Comparison of ENCODE assay signal across 8 cellular contexts in the genomic region with DNA sequence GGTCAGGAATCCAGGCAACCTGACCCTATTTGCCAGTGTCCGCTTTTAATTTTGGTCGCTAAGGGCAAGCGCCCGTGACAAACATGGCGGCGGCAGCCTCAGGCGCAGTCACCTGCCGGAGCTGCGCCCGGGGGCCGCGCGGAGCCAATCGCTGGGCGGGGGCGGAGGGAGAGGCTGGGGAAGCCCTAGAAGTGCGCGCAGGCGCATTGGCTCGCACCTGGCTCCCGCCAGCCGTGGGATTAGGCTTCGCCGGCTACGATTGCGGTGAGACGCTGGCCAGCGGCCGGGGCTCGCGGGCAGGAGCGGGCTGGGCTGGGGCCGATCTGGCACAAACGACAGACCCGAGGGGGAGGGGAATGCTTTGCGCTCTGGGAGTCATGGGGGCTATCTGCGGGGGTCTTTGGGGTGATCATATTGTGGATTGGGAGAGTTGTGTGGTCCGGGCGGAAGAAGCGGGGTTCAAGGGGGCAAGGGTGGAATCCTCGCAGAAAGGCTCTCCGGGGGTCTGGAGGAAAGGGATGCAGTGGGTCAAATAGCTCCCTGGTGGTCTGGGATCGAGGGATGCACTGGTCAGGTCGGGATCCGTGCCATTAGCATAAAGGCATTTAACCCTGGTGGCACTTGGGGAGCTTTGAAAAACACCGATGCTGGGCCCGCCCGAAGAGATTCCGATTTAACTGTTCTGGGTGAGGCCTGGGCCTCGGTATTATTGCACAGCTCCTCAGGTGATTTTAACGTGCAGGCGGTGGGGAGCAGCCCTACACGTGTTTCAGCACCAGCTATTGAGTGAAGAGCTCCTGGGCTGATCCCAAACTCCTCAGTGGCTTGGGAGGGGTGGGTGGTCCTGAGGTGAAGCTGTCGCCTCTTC. TPM values are rescaled to one million over a fixed set of nuclear protein-coding genes. Genes with fewer than 3 reads are reported as not detected.
DNase-seq lines count a peak whose midpoint lies in the region; ATAC-seq and TF ChIP-seq lines count a peak whose summit lies in the region.

No MANE protein-coding gene starts in this region.

- TF ChIP-seq CTCF in nephron (IDR thresholded peaks at IDR 0.05; ENCODE audit: unreplicated experiment in 3 of 3): no peak

- ATAC-seq in GM21737 (IDR thresholded peaks at IDR 0.05; ENCODE audit: unreplicated experiment): peak; percentile 86

- peak; percentile 96 for DNase-seq in DMS153 treated with DMSO at 0.1 percent for 48 hours (lab: John Stamatoyannopoulos, UW; ENCODE audit: unreplicated experiment)
- DNase-seq in Kasumi-1 (lab: John Stamatoyannopoulos, UW): peak; percentile 86 to 88
- peak; percentile 84 for DNase-seq in RKO (ENCODE audit: low spot score)
- peak; percentile 88 for DNase-seq in activated T-helper 2 cell treated with anti-CD3 and anti-CD28 coated beads, Interferon-gamma antibody, Interleukin-2, Interleukin-4, amounts not matched to agents 10 μg/mL and 5 μg/mL and 100 μg/mL, durations not matched to agents 14 hours and 24 hours and 36 hours (ENCODE audit: low spot score)
- peak; percentile 51 for DNase-seq in fibroblast of peridontal ligament (ENCODE audit: extremely low read depth)

- no peaks in the 10 kb centered on the region for H3K27me3 Mint-ChIP-seq in activated T-helper 2 cell treated with anti-CD3 and anti-CD28 coated beads, Interferon-gamma antibody, Interleukin-2, Interleukin-4, amounts not matched to agents 10 μg/mL and 5 μg/mL and 100 μg/mL, durations not matched to agents 14 hours and 24 hours and 36 hours (ENCODE audit: low read depth)
- H3K27me3 Mint-ChIP-seq in nephron (ENCODE audit: low read depth): peaks cover 35% of the 10 kb centered on the region
- no peaks in the 10 kb centered on the region for H3K27me3 Mint-ChIP-seq in stimulated activated naive CD8-positive, alpha-beta T cell treated with anti-CD3 and anti-CD28 coated beads, Interleukin-15, Interleukin-2, amounts not matched to agents 100 ng/mL and 50 ng/mL, for 24 hours

- H3K27ac Mint-ChIP-seq in activated T-helper 2 cell treated with anti-CD3 and anti-CD28 coated beads, Interferon-gamma antibody, Interleukin-2, Interleukin-4, amounts not matched to agents 10 μg/mL and 5 μg/mL and 100 μg/mL, durations not matched to agents 14 hours and 24 hours and 36 hours: peak overlapping the region; percentile 85
- H3K27ac Mint-ChIP-seq in nephron: peak overlapping the region in 2 of 3 experiments; percentile 10 to 58
- peak overlapping the region; percentile 91 for H3K27ac Mint-ChIP-seq in stimulated activated naive CD8-positive, alpha-beta T cell treated with anti-CD3 and anti-CD28 coated beads, Interleukin-15, Interleukin-2, amounts not matched to agents 100 ng/mL and 50 ng/mL, for 24 hours

- H3K9me3 Mint-ChIP-seq in activated T-helper 2 cell treated with anti-CD3 and anti-CD28 coated beads, Interferon-gamma antibody, Interleukin-2, Interleukin-4, amounts not matched to agents 10 μg/mL and 5 μg/mL and 100 μg/mL, durations not matched to agents 14 hours and 24 hours and 36 hours: no peaks in the 10 kb centered on the region
- H3K9me3 Mint-ChIP-seq in nephron: no peaks in the 10 kb centered on the region
- H3K9me3 Mint-ChIP-seq in stimulated activated naive CD8-positive, alpha-beta T cell treated with anti-CD3 and anti-CD28 coated beads, Interleukin-15, Interleukin-2, amounts not matched to agents 100 ng/mL and 50 ng/mL, for 24 hours: no peaks in the 10 kb centered on the region

- peaks cover 24% of the 10 kb centered on the region for H3K4me1 Mint-ChIP-seq in activated T-helper 2 cell treated with anti-CD3 and anti-CD28 coated beads, Interferon-gamma antibody, Interleukin-2, Interleukin-4, amounts not matched to agents 10 μg/mL and 5 μg/mL and 100 μg/mL, durations not matched to agents 14 hours and 24 hours and 36 hours (ENCODE audit: low read depth)
- peaks cover 19% of the 10 kb centered on the region for H3K4me1 Mint-ChIP-seq in nephron
- peaks cover 37% of the 10 kb centered on the region for H3K4me1 Mint-ChIP-seq in stimulated activated naive CD8-positive, alpha-beta T cell treated with anti-CD3 and anti-CD28 coated beads, Interleukin-15, Interleukin-2, amounts not matched to agents 100 ng/mL and 50 ng/mL, for 24 hours (ENCODE audit: low read depth)

- H3K4me3 Mint-ChIP-seq in activated T-helper 2 cell treated with anti-CD3 and anti-CD28 coated beads, Interferon-gamma antibody, Interleukin-2, Interleukin-4, amounts not matched to agents 10 μg/mL and 5 μg/mL and 100 μg/mL, durations not matched to agents 14 hours and 24 hours and 36 hours (ENCODE audit: low read depth): peak overlapping the region; percentile 90
- H3K4me3 Mint-ChIP-seq in nephron: peak overlapping the region; percentile 88 to 91 (median 90)
- peak overlapping the region; percentile 86 for H3K4me3 Mint-ChIP-seq in stimulated activated naive CD8-positive, alpha-beta T cell treated with anti-CD3 and anti-CD28 coated beads, Interleukin-15, Interleukin-2, amounts not matched to agents 100 ng/mL and 50 ng/mL, for 24 hours

- H3K36me3 Mint-ChIP-seq in activated T-helper 2 cell treated with anti-CD3 and anti-CD28 coated beads, Interferon-gamma antibody, Interleukin-2, Interleukin-4, amounts not matched to agents 10 μg/mL and 5 μg/mL and 100 μg/mL, durations not matched to agents 14 hours and 24 hours and 36 hours (ENCODE audit: low read depth): no peaks in the 10 kb centered on the region
- no peaks in the 10 kb centered on the region for H3K36me3 Mint-ChIP-seq in nephron (ENCODE audit: low read depth)
- no peaks in the 10 kb centered on the region for H3K36me3 Mint-ChIP-seq in stimulated activated naive CD8-positive, alpha-beta T cell treated with anti-CD3 and anti-CD28 coated beads, Interleukin-15, Interleukin-2, amounts not matched to agents 100 ng/mL and 50 ng/mL, for 24 hours (ENCODE audit: low read depth)

- intact Hi-C loops in activated T-helper 2 cell treated with anti-CD3 and anti-CD28 coated beads, Interferon-gamma antibody, Interleukin-2, Interleukin-4, amounts not matched to agents 10 μg/mL and 5 μg/mL and 100 μg/mL, durations not matched to agents 14 hours and 24 hours and 36 hours (cut with micrococcal nuclease): loop anchor here (1.0 to 5.0 kb wide), 4 partner anchors 8 to 41 kb away; a partner anchor contains a TSS

RNA-seq across cellular contexts. Expression of a gene that starts 10.1 kb away (rescaled TPM):
- 0.32 TPM in 1 of 2 replicates, not detected in the other for total RNA-seq in activated T-helper 2 cell treated with anti-CD3 and anti-CD28 coated beads, Interferon-gamma antibody, Interleukin-2, Interleukin-4, amounts not matched to agents 10 μg/mL and 5 μg/mL and 100 μg/mL, durations not matched to agents 14 hours and 24 hours and 36 hours

RNA-seq across cellular contexts. Expression of a gene that starts 29.0 kb away (rescaled TPM):
- total RNA-seq in activated T-helper 2 cell treated with anti-CD3 and anti-CD28 coated beads, Interferon-gamma antibody, Interleukin-2, Interleukin-4, amounts not matched to agents 10 μg/mL and 5 μg/mL and 100 μg/mL, durations not matched to agents 14 hours and 24 hours and 36 hours: 60.7 and 67.5 TPM in 2 replicates

RNA-seq across cellular contexts. Expression of a gene that starts 40.8 kb away (rescaled TPM):
- total RNA-seq in activated T-helper 2 cell treated with anti-CD3 and anti-CD28 coated beads, Interferon-gamma antibody, Interleukin-2, Interleukin-4, amounts not matched to agents 10 μg/mL and 5 μg/mL and 100 μg/mL, durations not matched to agents 14 hours and 24 hours and 36 hours: 14.8 and 15.1 TPM in 2 replicates

RNA-seq across cellular contexts. Expression of a gene that starts 41.1 kb away (rescaled TPM):
- total RNA-seq in activated T-helper 2 cell treated with anti-CD3 and anti-CD28 coated beads, Interferon-gamma antibody, Interleukin-2, Interleukin-4, amounts not matched to agents 10 μg/mL and 5 μg/mL and 100 μg/mL, durations not matched to agents 14 hours and 24 hours and 36 hours: 66.9 and 69.7 TPM in 2 replicates

RNA-seq across cellular contexts. Expression of a gene that starts 42.4 kb away (rescaled TPM):
- total RNA-seq in activated T-helper 2 cell treated with anti-CD3 and anti-CD28 coated beads, Interferon-gamma antibody, Interleukin-2, Interleukin-4, amounts not matched to agents 10 μg/mL and 5 μg/mL and 100 μg/mL, durations not matched to agents 14 hours and 24 hours and 36 hours: 11.1 and 12.4 TPM in 2 replicates

Comparison
In these comparisons a context has a peak if more than half of its experiments do, and no peak if none do; other contexts are left out.
1. Peak in every context shown above with its lines: DNase-seq and ATAC-seq.
2. H3K27ac Mint-ChIP-seq: peak in every context shown above with its lines; median percentile 91 in stimulated activated naive CD8-positive, alpha-beta T cell treated with anti-CD3 and anti-CD28 coated beads, Interleukin-15, Interleukin-2, amounts not matched to agents 100 ng/mL and 50 ng/mL, for 24 hours; 85 in activated T-helper 2 cell treated with anti-CD3 and anti-CD28 coated beads, Interferon-gamma antibody, Interleukin-2, Interleukin-4, amounts not matched to agents 10 μg/mL and 5 μg/mL and 100 μg/mL, durations not matched to agents 14 hours and 24 hours and 36 hours; 34 in nephron.